ENCODE assay signal across 1 cellular context in genomic region chr6:8063762-8064637, GRCh38.
TF ChIP-seq lines count a peak whose summit lies in the region.

Gene BLOC1S5, minus strand, starts transcription at chr6:8064389. Its CDS starts 13 bp downstream, at chr6:8064376.

TF ChIP-seq in K562, 482 proteins besides CTCF, POLR2A, EP300 and RAD21 (continued from another document and continues in another):
- TF ChIP-seq NCOR1 (IDR thresholded peaks at IDR 0.05): no peak
- no peak for TF ChIP-seq SREBF1 (IDR thresholded peaks at IDR 0.05; ENCODE audit: borderline replicate concordance, low read depth, low read length)
- TF ChIP-seq GTF2B (IDR thresholded peaks at IDR 0.05; ENCODE audit: extremely low read depth, insufficient read length): no peak
- TF ChIP-seq GTF2F1 (IDR thresholded peaks at IDR 0.05; ENCODE audit: low read depth, low read length): peak; percentile 33; the same call in 1 of the 2 replicates
- no peak for TF ChIP-seq ZNF512 (tag; IDR thresholded peaks at IDR 0.05)
- TF ChIP-seq CREB5 (CRISPR knock-in tag; IDR thresholded peaks at IDR 0.05): no peak
- no peak for TF ChIP-seq ZBTB8A (IDR thresholded peaks at IDR 0.05; ENCODE audit: partially characterized antibody)
- TF ChIP-seq TGIF2 (CRISPR knock-in tag; IDR thresholded peaks at IDR 0.05): 0 out of 2 replicates have a peak, but pooled peaks have one; percentile 31
- 0 out of 2 replicates have a peak, but pooled peaks have one; percentile 45 for TF ChIP-seq ZNF174 (CRISPR knock-in tag; IDR thresholded peaks at IDR 0.05)
- no peak for TF ChIP-seq TRIM25 (IDR thresholded peaks at IDR 0.05; ENCODE audit: borderline replicate concordance)
- TF ChIP-seq ZNF280A (IDR thresholded peaks at IDR 0.05; ENCODE audit: low read depth, partially characterized antibody): no peak
- TF ChIP-seq SLC30A9 (CRISPR knock-in tag; IDR thresholded peaks at IDR 0.05): no peak
- peak; percentile 57; the same call in 1 of the 2 replicates for TF ChIP-seq PREB (CRISPR knock-in tag; IDR thresholded peaks at IDR 0.05)
- no peak for TF ChIP-seq HMBOX1 (IDR thresholded peaks at IDR 0.05)
- TF ChIP-seq NR4A1 (CRISPR knock-in tag; IDR thresholded peaks at IDR 0.05): no peak
- no peak for TF ChIP-seq NR4A1 (tag; IDR thresholded peaks at IDR 0.05)
- peak; percentile 81 for TF ChIP-seq KDM5B (IDR thresholded peaks at IDR 0.05; ENCODE audit: insufficient replicate concordance, low read depth, low read length)
- no peak for TF ChIP-seq HEY1 (CRISPR knock-in tag; IDR thresholded peaks at IDR 0.05; ENCODE audit: borderline replicate concordance)
- peak; percentile 97 to 98 for TF ChIP-seq NRF1 (conservative IDR thresholded peaks at IDR 0.05 in 1 of 2, IDR thresholded peaks at IDR 0.05 in 1 of 2)
- peak; percentile 48; the same call in 1 of the 2 replicates for TF ChIP-seq MYNN (IDR thresholded peaks at IDR 0.05)
- no peak for TF ChIP-seq MYNN (CRISPR knock-in tag; IDR thresholded peaks at IDR 0.05)
- TF ChIP-seq MCM2 (IDR thresholded peaks at IDR 0.05; ENCODE audit: low read depth): no peak
- no peak for TF ChIP-seq IRF1 (CRISPR knock-in tag; IDR thresholded peaks at IDR 0.05; ENCODE audit: borderline replicate concordance)
- peak; percentile 87; the same call in 1 of the 2 replicates for TF ChIP-seq E2F1 (CRISPR knock-in tag; IDR thresholded peaks at IDR 0.05)
- peak; percentile 89 for TF ChIP-seq TFAP4 (CRISPR knock-in tag; IDR thresholded peaks at IDR 0.05; ENCODE audit: borderline replicate concordance)
- TF ChIP-seq NR0B1 (IDR thresholded peaks at IDR 0.05; ENCODE audit: partially characterized antibody): no peak
- TF ChIP-seq ZNF707 (CRISPR knock-in tag; conservative IDR thresholded peaks at IDR 0.05): no peak
- TF ChIP-seq STAT5A (IDR thresholded peaks at IDR 0.05; ENCODE audit: borderline replicate concordance, low read length): peak; percentile 36; the same call in 1 of the 2 replicates
- TF ChIP-seq SMAD4 (CRISPR knock-in tag; conservative IDR thresholded peaks at IDR 0.05): 0 out of 2 replicates have a peak, but pooled peaks have one; percentile 5
- TF ChIP-seq CREB1 (IDR thresholded peaks at IDR 0.05): peak; percentile 98
- peak; percentile 98 for TF ChIP-seq CREB1 (CRISPR knock-in tag; IDR thresholded peaks at IDR 0.05)
- peak; percentile 94 for TF ChIP-seq PHF20 (IDR thresholded peaks at IDR 0.05; ENCODE audit: partially characterized antibody)
- 0 out of 2 replicates have a peak, but pooled peaks have one; percentile 38 for TF ChIP-seq TSHZ1 (CRISPR knock-in tag; IDR thresholded peaks at IDR 0.05)
- no peak for TF ChIP-seq HSF4 (CRISPR knock-in tag; IDR thresholded peaks at IDR 0.05; ENCODE audit: borderline replicate concordance)
- no peak for TF ChIP-seq MEF2D (tag; conservative IDR thresholded peaks at IDR 0.05; ENCODE audit: low read depth)
- TF ChIP-seq ELF1 (tag; IDR thresholded peaks at IDR 0.05): peak; percentile 100
- TF ChIP-seq TEAD4 (IDR thresholded peaks at IDR 0.05; ENCODE audit: low read length): no peak
- TF ChIP-seq TEAD4 (CRISPR knock-in tag; IDR thresholded peaks at IDR 0.05; ENCODE audit: borderline replicate concordance): no peak
- peak; percentile 66 for TF ChIP-seq MBD2 (IDR thresholded peaks at IDR 0.05; ENCODE audit: borderline replicate concordance, low read depth)
- TF ChIP-seq ZNF655 (CRISPR knock-in tag; IDR thresholded peaks at IDR 0.05): no peak
- peak; percentile 86 for TF ChIP-seq GABPB1 (CRISPR knock-in tag; IDR thresholded peaks at IDR 0.05)
- TF ChIP-seq ZNF143 (CRISPR knock-in tag; IDR thresholded peaks at IDR 0.05): no peak
- TF ChIP-seq KLF1 (tag; IDR thresholded peaks at IDR 0.05): peak; percentile 89
- peak; percentile 94 for TF ChIP-seq EGR1 (conservative IDR thresholded peaks at IDR 0.05)
